Comparison of ENCODE assay signal across 33 cellular contexts in genomic region chr15:100186960-100187359, GRCh38.
"Had no signal": no experiment of that assay in that cellular context is flagged by ENCODE, and none has a peak within 500 bp of the region (broad histone marks: within the 10 kb centered on the region; RNA-seq: fewer than 3 reads in every experiment).

No MANE protein-coding gene starts in this region.

- ATAC-seq: activated CD8-positive, alpha-beta T cell treated with anti-CD3 and anti-CD28 coated beads for 36 hours; activated naive CD4-positive, alpha-beta T cell treated with anti-CD3 and anti-CD28 coated beads, Interleukin-2, amount 50 U/mL, for 72 hours; activated T-cell treated with anti-CD3 and anti-CD28 coated beads, Interleukin-2, amount 50 U/mL, for 72 hours; activated T-helper 17 cell treated with anti-CD3 and anti-CD28 coated beads, Interleukin-2, amount 50 U/mL, for 72 hours; body of pancreas; Panc1 had no signal

- H3K9me3 ChIP-seq: adrenal gland, body of pancreas, breast epithelium, MG63, SJCRH30 had no signal

- H3K36me3 Mint-ChIP-seq: activated naive CD4-positive, alpha-beta T cell treated with anti-CD3 and anti-CD28 coated beads, Interleukin-2, amount 50 U/mL, for 72 hours had no signal

- H3K4me3 ChIP-seq: adrenal gland, body of pancreas, breast epithelium, MG63, SJCRH30, SK-N-MC had no signal

- H3K4me1 ChIP-seq: adrenal gland, body of pancreas, breast epithelium, SJCRH30 had no signal

- H3K27ac Mint-ChIP-seq: activated CD4-positive, alpha-beta T cell treated with anti-CD3 and anti-CD28 coated beads, Interleukin-2, amount 10 ng/mL, durations not matched to agents 24 days and 14 days; activated CD8-positive, alpha-beta T cell treated with anti-CD3 and anti-CD28 coated beads for 36 hours; activated naive CD4-positive, alpha-beta T cell treated with anti-CD3 and anti-CD28 coated beads for 36 hours; activated naive CD4-positive, alpha-beta T cell treated with anti-CD3 and anti-CD28 coated beads, Interleukin-2, amount 50 U/mL, for 72 hours; activated T-cell treated with anti-CD3 and anti-CD28 coated beads, Interleukin-2, amount 50 U/mL, for 72 hours; activated T-helper 17 cell treated with anti-CD3 and anti-CD28 coated beads, Interleukin-2, amount 50 U/mL, for 72 hours had no signal

- H3K4me1 Mint-ChIP-seq: activated CD4-positive, alpha-beta T cell treated with anti-CD3 and anti-CD28 coated beads, Interleukin-2, amount 10 ng/mL, durations not matched to agents 24 days and 14 days; activated T-helper 17 cell treated with anti-CD3 and anti-CD28 coated beads, Interleukin-2, amount 50 U/mL, for 72 hours had no signal

- H3K9me3 Mint-ChIP-seq: activated CD4-positive, alpha-beta T cell treated with anti-CD3 and anti-CD28 coated beads, Interleukin-2, amount 10 ng/mL, durations not matched to agents 24 days and 14 days; activated CD8-positive, alpha-beta T cell treated with anti-CD3 and anti-CD28 coated beads for 36 hours; activated naive CD4-positive, alpha-beta T cell treated with anti-CD3 and anti-CD28 coated beads for 36 hours; activated naive CD4-positive, alpha-beta T cell treated with anti-CD3 and anti-CD28 coated beads, Interleukin-2, amount 50 U/mL, for 72 hours; activated T-cell treated with anti-CD3 and anti-CD28 coated beads, Interleukin-2, amount 50 U/mL, for 72 hours; activated T-helper 17 cell treated with anti-CD3 and anti-CD28 coated beads, Interleukin-2, amount 50 U/mL, for 72 hours had no signal

- H3K36me3 ChIP-seq: adrenal gland, breast epithelium, MG63, SJCRH30, WERI-Rb-1 had no signal

- H3K27me3 Mint-ChIP-seq: activated CD4-positive, alpha-beta T cell treated with anti-CD3 and anti-CD28 coated beads, Interleukin-2, amount 10 ng/mL, durations not matched to agents 24 days and 14 days; activated CD8-positive, alpha-beta T cell treated with anti-CD3 and anti-CD28 coated beads for 36 hours; activated T-helper 17 cell treated with anti-CD3 and anti-CD28 coated beads, Interleukin-2, amount 50 U/mL, for 72 hours had no signal

- H3K27me3 ChIP-seq: adrenal gland, body of pancreas, breast epithelium, MG63, SJCRH30 had no signal

- DNase-seq: activated CD4-positive, alpha-beta T cell treated with anti-CD3 and anti-CD28 coated beads for 1 hour; activated CD4-positive, alpha-beta T cell treated with anti-CD3 and anti-CD28 coated beads, Interleukin-2, amount 10 ng/mL, durations not matched to agents 24 days and 14 days; activated CD4-positive, alpha-beta T cell treated with anti-CD3 and anti-CD28 coated beads, Interleukin-2, amount 50 U/mL, for 4 hours; activated CD4-positive, CD25-positive, alpha-beta regulatory T cell; activated CD8-positive, alpha-beta T cell treated with anti-CD3 and anti-CD28 coated beads for 36 hours; activated gamma-delta T cell treated with Interleukin-2 at 50 U/mL for 16 hours; activated naive CD4-positive, alpha-beta T cell treated with anti-CD3 and anti-CD28 coated beads for 36 hours; activated T-cell treated with anti-CD3 and anti-CD28 coated beads, Interleukin-2, amount 50 U/mL, for 1 hour; activated T-cell treated with anti-CD3 and anti-CD28 coated beads, Interleukin-2, amount 50 U/mL, for 72 hours; body of pancreas; Kasumi-1; KG1; MG63; NCI-H1048; NCI-H1105 treated with DMSO at 0.1 percent for 48 hours; NCI-H1436; NCI-H1694; NCI-H1930; NCI-H2081 treated with DMSO at 0.1 percent for 48 hours; NCI-H226; NCI-H446 treated with DMSO at 0.1 percent for 48 hours; NCI-H524 treated with DMSO at 0.1 percent for 48 hours; SHP77; SJCRH30; T1000; WERI-Rb-1 had no signal

- H3K27ac ChIP-seq: adrenal gland, body of pancreas, breast epithelium, SJCRH30, SK-N-MC, WERI-Rb-1 had no signal

- H3K4me3 Mint-ChIP-seq: activated CD4-positive, alpha-beta T cell treated with anti-CD3 and anti-CD28 coated beads, Interleukin-2, amount 10 ng/mL, durations not matched to agents 24 days and 14 days; activated CD8-positive, alpha-beta T cell treated with anti-CD3 and anti-CD28 coated beads for 36 hours; activated naive CD4-positive, alpha-beta T cell treated with anti-CD3 and anti-CD28 coated beads for 36 hours; activated T-cell treated with anti-CD3 and anti-CD28 coated beads, Interleukin-2, amount 50 U/mL, for 72 hours; activated T-helper 17 cell treated with anti-CD3 and anti-CD28 coated beads, Interleukin-2, amount 50 U/mL, for 72 hours had no signal

- FAIRE-seq: astrocyte had no signal
